24 cellular contexts compared by ENCODE assay signal in the genomic region with DNA sequence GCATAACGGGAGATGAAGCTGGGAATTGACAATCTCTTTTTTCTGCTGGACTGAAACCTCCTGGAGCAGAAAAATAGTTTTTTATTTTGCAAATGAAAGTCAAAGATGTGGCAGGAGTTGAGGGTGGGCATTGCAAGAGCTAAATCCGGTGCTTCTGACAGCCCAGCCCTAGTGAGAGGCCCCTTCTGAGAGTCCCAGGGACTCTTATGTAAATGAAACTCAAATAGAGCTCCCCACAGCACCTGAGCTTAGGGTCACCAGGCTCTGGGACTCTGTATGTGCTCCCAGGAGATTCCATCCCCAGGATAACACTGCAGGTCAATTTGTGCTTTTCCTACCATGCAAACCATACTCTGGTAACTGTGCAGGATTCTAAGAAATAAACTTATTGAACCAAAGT.
"Had no signal": no experiment of that assay in that cellular context is flagged by ENCODE, and none has a peak within 500 bp of the region (broad histone marks: within the 10 kb centered on the region; RNA-seq: fewer than 3 reads in every experiment).

No MANE protein-coding gene starts in this region.

- H3K27me3 ChIP-seq: MG63, SJSA1 had no signal

- H3K4me3 ChIP-seq: MG63, SJSA1, SK-N-MC had no signal

- DNase-seq: IMR-90; Karpas-422; KG1; MG63; NCI-H1092; NCI-H1105 treated with DMSO at 0.1 percent for 48 hours; NCI-H1417 treated with DMSO at 0.1 percent for 48 hours; NCI-H146; NCI-H1694 treated with DMSO at 0.1 percent for 48 hours; NCI-H1930; NCI-H2081; NCI-H2107; NCI-H2227 treated with DMSO at 0.1 percent for 48 hours; NCI-H524 treated with DMSO at 0.1 percent for 48 hours; NCI-H69; NCI-H774; NK-92 treated with Interleukin-12 subunit alpha and Interleukin-12 subunit beta, amount 100 ng/mL, for 24 hours; PC-3; SIG-M5 had no signal

- ATAC-seq: HepG2, Panc1 had no signal

- H3K27ac ChIP-seq: RWPE1, SJSA1, SK-N-MC had no signal

- H3K36me3 ChIP-seq: MG63, SJSA1 had no signal

- H3K9me3 ChIP-seq: MG63, SJSA1 had no signal

- H3K4me1 ChIP-seq: SJSA1 had no signal
